10 cellular contexts compared by ENCODE assay signal in the genomic region with DNA sequence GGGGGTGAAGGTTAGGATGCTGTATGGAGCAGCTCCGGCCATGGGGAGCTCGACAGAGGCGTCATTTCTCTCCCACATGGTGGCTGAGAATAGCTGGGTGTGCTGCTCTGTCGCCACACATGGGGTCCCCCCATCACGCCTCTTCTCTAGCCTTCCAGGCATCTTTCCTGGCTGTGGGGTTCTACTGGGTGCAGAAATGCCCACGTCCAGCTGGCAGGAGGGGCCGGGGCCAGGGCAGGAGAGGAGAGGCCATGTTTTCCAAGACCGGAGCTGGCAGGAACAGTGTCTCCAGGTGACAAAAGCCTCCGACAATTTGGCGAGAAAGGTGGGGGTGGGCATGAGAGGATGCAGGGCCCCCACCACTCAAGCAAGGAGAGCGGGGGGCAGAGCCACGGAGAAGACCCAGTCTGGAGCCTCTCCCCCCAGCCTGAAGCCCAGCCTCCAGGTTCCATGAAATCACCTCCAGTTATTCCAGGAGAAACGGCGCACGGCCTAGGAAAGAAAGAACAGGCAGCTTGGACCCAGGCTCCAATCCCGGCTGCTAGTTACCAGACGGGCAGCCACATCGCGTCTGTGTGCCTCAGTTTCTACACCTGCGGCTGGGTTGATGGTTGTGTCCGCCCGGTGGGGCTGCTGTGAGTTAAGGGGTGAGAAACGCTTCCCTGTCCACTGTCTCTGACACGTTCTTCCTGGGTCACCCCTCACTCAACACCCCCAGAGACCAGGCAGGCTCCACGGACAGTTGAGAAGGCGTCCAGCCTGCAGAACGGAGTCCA. TPM values are rescaled to one million over a fixed set of nuclear protein-coding genes. Genes with fewer than 3 reads are reported as not detected.
A peak's percentile ranks its signal among the peaks of the same experiment; 100 is the strongest.
DNase-seq lines count a peak whose midpoint lies in the region; ATAC-seq, FAIRE-seq and TF ChIP-seq lines count a peak whose summit lies in the region.
"Had no signal": no experiment of that assay in that cellular context is flagged by ENCODE, and none has a peak within 500 bp of the region (broad histone marks: within the 10 kb centered on the region; RNA-seq: fewer than 3 reads in every experiment).

No MANE protein-coding gene starts in this region.

- H3K9me1 ChIP-seq in K562 (ENCODE audit: control insufficient read depth, insufficient read depth, low read length) = no peaks in the 10 kb centered on the region

- peaks cover 20 to 51% of the 10 kb centered on the region in 2 experiments for H3K4me1 ChIP-seq in K562 (replicated peaks in 1 of 2; ENCODE audit: control insufficient read depth in 2 of 2, insufficient read depth in 2 of 2, low read length in 2 of 2)
- H3K4me1 ChIP-seq in muscle layer of colon (ENCODE audit: insufficient read depth, low read length) = peaks cover 25% of the 10 kb centered on the region
- no peaks in the 10 kb centered on the region for H3K4me1 ChIP-seq in PC-3 (ENCODE audit: insufficient read depth, low read length)

- POLR2A ChIA-PET in K562 (lab: Yijun Ruan, JAX) (interaction anchor here (0.6 to 1.2 kb wide), 5 partner anchors 10 to 654 kb away, joined by 3 to 6 read pairs (median 4); no protein-coding TSS in a partner anchor), PC-3 (lab: Charles Lee; ENCODE audit: unreplicated experiment) (no interaction called here)

- intact Hi-C loops in Right ventricle myocardium inferior (cut with DNase I) = no loop called here
- intact Hi-C loops in left cardiac atrium (cut with DNase I) = no loop called here
- intact Hi-C loops in K562 (cut with micrococcal nuclease) = loop anchor here (5.0 kb wide), 1 partner anchor 32 kb away; no protein-coding TSS in a partner anchor
- intact Hi-C loops in PC-3 (cut with micrococcal nuclease) = no loop called here

- H3F3A ChIP-seq in PC-3 (ENCODE audit: low read length, unreplicated experiment) = no peaks in the 10 kb centered on the region

- H3K79me2 ChIP-seq in K562 (ENCODE audit: control insufficient read depth, insufficient read depth, low read length) (no peaks in the 10 kb centered on the region; the same call in 2 of the 3 replicates), PC-3 (ENCODE audit: low read length) (no peaks in the 10 kb centered on the region)

- BruUV-seq in K562 (replicated peaks; lab: Mats Ljungman, UMichigan) = no TSS peak
- BruUV-seq in PC-3 (replicated peaks; lab: Mats Ljungman, UMichigan) = no TSS peak

- TF ChIP-seq POLR2A in K562 (conservative IDR thresholded peaks at IDR 0.05) = no peak

- 0 out of 2 replicates have a peak overlapping the region, but pooled peaks have one; percentile 34 for H2AFZ ChIP-seq in K562 (ENCODE audit: low read depth, low read length)
- no peak overlapping the region for H2AFZ ChIP-seq in PC-3 (ENCODE audit: low read length)

- CTCF ChIA-PET in K562 (lab: Yijun Ruan, JAX; ENCODE audit: low intra/inter-chr PET ratio) = no interaction called here
- CTCF ChIA-PET in PC-3 (lab: Charles Lee) = no interaction called here

- no peak overlapping the region for H3K4me2 ChIP-seq in K562 (ENCODE audit: insufficient read depth, low read length)
- no peak overlapping the region for H3K4me2 ChIP-seq in PC-3 (ENCODE audit: low read length)

- no peaks in the 10 kb centered on the region for H3K9me2 ChIP-seq in PC-3 (replicated peaks; ENCODE audit: low read length)

- DNase-seq in Right ventricle myocardium inferior (ENCODE audit: missing footprints) = peak; percentile 28
- no peak for DNase-seq in left cardiac atrium
- no peak for DNase-seq in K562 (ENCODE audit: extremely low read depth in 1 of 4, low spot score in 3 of 4)
- DNase-seq in PC-3 = no peak
- no peak for DNase-seq in GF-D8 (lab: John Stamatoyannopoulos, UW)

- TF ChIP-seq EP300 in K562 (IDR thresholded peaks at IDR 0.05; ENCODE audit: low read length) = no peak

- H3K9me3 ChIP-seq in K562 (replicated peaks; ENCODE audit: control insufficient read depth, insufficient read depth, low read depth, low read length) = no peaks in the 10 kb centered on the region
- no peaks in the 10 kb centered on the region for H3K9me3 ChIP-seq in muscle layer of colon (ENCODE audit: low read length)
- H3K9me3 ChIP-seq in PC-3 (ENCODE audit: low read length) = no peaks in the 10 kb centered on the region
- H3K9me3 ChIP-seq: tibial nerve had no signal

- no peak for ATAC-seq in Right ventricle myocardium inferior
- no peak for ATAC-seq in left cardiac atrium
- ATAC-seq in K562 = no peak; the same call in 2 of the 3 replicates
- no peak for ATAC-seq in GM21825 (IDR thresholded peaks at IDR 0.05; ENCODE audit: unreplicated experiment)
- no peak for ATAC-seq in PC-3
- no peak for ATAC-seq in GM19452 (IDR thresholded peaks at IDR 0.05; ENCODE audit: unreplicated experiment)
- ATAC-seq: left colon had no signal

- H4K20me1 ChIP-seq in K562 (replicated peaks; ENCODE audit: control insufficient read depth, insufficient read depth, low read length) (no peaks in the 10 kb centered on the region), PC-3 (ENCODE audit: low read length) (no peaks in the 10 kb centered on the region)

- H3K36me3 ChIP-seq in K562 (ENCODE audit: control insufficient read depth, insufficient read depth, low read length) (no peaks in the 10 kb centered on the region), muscle layer of colon (ENCODE audit: insufficient read depth, low read length) (no peaks in the 10 kb centered on the region), PC-3 (ENCODE audit: low read depth, low read length) (no peaks in the 10 kb centered on the region)
- H3K36me3 ChIP-seq: tibial nerve had no signal

- no peak for TF ChIP-seq RAD21 in K562 (CRISPR knock-in tag; conservative IDR thresholded peaks at IDR 0.05 in 1 of 2, IDR thresholded peaks at IDR 0.05 in 1 of 2)

- H3K4me3 ChIP-seq in K562 = no peak overlapping the region
- peak overlapping the region in 1 of 2 donors; percentile 19 for H3K4me3 ChIP-seq in muscle layer of colon (ENCODE audit: low read depth in 1 of 2, low read length in 2 of 2)
- H3K4me3 ChIP-seq in PC-3 (ENCODE audit: low read length) = no peak overlapping the region

- 48% methylated on average over 22 of the region's 27 CpGs for WGBS in K562 (ENCODE audit: insufficient coverage, low coverage, missing lambda C conversion rate)

- H3K27me3 ChIP-seq in K562 (ENCODE audit: control insufficient read depth in 2 of 2, insufficient read depth in 2 of 2, low read length in 2 of 2) (peaks cover 2 to 11% of the 10 kb centered on the region in 2 experiments; a peak in 2 of 5 replicates), muscle layer of colon (ENCODE audit: control insufficient read depth in 1 of 2, insufficient read depth in 2 of 2, low read length in 2 of 2) (no peaks in the 10 kb centered on the region), PC-3 (ENCODE audit: low read length) (no peaks in the 10 kb centered on the region)
- H3K27me3 ChIP-seq: tibial nerve had no signal

- H3K27ac ChIP-seq in K562 (ENCODE audit: extremely low read depth, low read depth, low read length) (no peak overlapping the region), muscle layer of colon (ENCODE audit: low read depth, low read length) (peak overlapping the region; percentile 27), PC-3 (ENCODE audit: low read length) (no peak overlapping the region)

- TF ChIP-seq CTCF in K562 (IDR thresholded peaks at IDR 0.05 in 2 of 3, conservative IDR thresholded peaks at IDR 0.05 in 1 of 3; ENCODE audit: insufficient read depth in 2 of 3, low read depth in 1 of 3, low read length in 3 of 3) (no peak), PC-3 (conservative IDR thresholded peaks at IDR 0.05; ENCODE audit: low read depth, low read length) (no peak)

- H3K9ac ChIP-seq in K562 (ENCODE audit: insufficient read depth in 1 of 2, low read depth in 2 of 2, low read length in 2 of 2) (peak overlapping the region in 1 of 2 experiments; percentile 58; a peak in 1 of 4 replicates), muscle layer of colon (ENCODE audit: low read length) (no peak overlapping the region), PC-3 (ENCODE audit: low read length) (no peak overlapping the region)

- in situ Hi-C loops in K562 (cut with MboI) = no loop called here

- FAIRE-seq in K562 (lab: Jason Lieb, UNC) = no peak

RNA-seq across cellular contexts. Expression of a gene that starts 27.4 kb away (rescaled TPM):
- total RNA-seq in Right ventricle myocardium inferior (22.6 TPM), left cardiac atrium (10 to 100 TPM; 14.0 to 33.0 TPM), K562 (2014; rRNA removed) (0.65 and 1.1 TPM in 2 replicates), K562 (2014; rRNA removed; fragmentation: Illumina TruSeq; extraction: Trizol) (0.54 and 0.69 TPM in 2 replicates), K562 (2015; rRNA removed; fragmentation: Illumina TruSeq; extraction: Trizol) (0.57 and 0.83 TPM in 2 replicates), K562 (2021) (1.4 and 1.8 TPM in 2 replicates), PC-3 (2014; rRNA removed) (0.80 and 1.0 TPM in 2 replicates)
- total RNA-seq in K562 (2011; cell fraction: chromatin; rRNA removed; ENCODE audit: low replicate concordance) = 8.1 and 12.5 TPM in 2 replicates
- total RNA-seq in K562 (2011; cell fraction: nucleolus; rRNA removed) = 8.2 and 12.8 TPM in 2 replicates
- total RNA-seq in K562 (2011; cell fraction: nucleoplasm; rRNA removed) = 7.3 and 9.4 TPM in 2 replicates
- polyA plus RNA-seq in K562 (2011; rRNA removed) (2.2 and 4.8 TPM in 2 replicates), K562 (2014; fragmentation: Illumina TruSeq; extraction: Trizol) (0.74 and 1.1 TPM in 2 replicates), K562 (2014; fragmentation: Nextera tagmentation; extraction: Ambion mirVana) (under 1 TPM; 0.21 to 0.27 TPM), K562 (2014; rRNA removed) (0.77 and 0.84 TPM in 2 replicates)
- 2.3 and 4.7 TPM in 2 replicates for polyA plus RNA-seq in K562 (2011; cell fraction: cytosol; rRNA removed)
- polyA plus RNA-seq in K562 (2011; cell fraction: nucleus; rRNA removed) = 4.1 and 5.8 TPM in 2 replicates
- 1.4 and 2.4 TPM in 2 replicates for polyA plus RNA-seq in K562 (2012)
- 0.60 and 0.87 TPM in 2 replicates for polyA minus RNA-seq in K562 (2011; rRNA and poly(A)+ RNA removed)
- polyA minus RNA-seq in K562 (2011; cell fraction: cytosol; rRNA and poly(A)+ RNA removed) = 2.3 and 3.7 TPM in 2 replicates
- 1.8 and 4.2 TPM in 2 replicates for polyA minus RNA-seq in K562 (2011; cell fraction: nucleus; rRNA and poly(A)+ RNA removed)

RNA-seq across cellular contexts. Expression of a gene that starts 49.2 kb away (rescaled TPM):
- total RNA-seq in Right ventricle myocardium inferior (121 TPM), left cardiac atrium (100 to 1,000 TPM; 121 to 128 TPM), K562 (2014; rRNA removed) (162 and 230 TPM in 2 replicates), K562 (2014; rRNA removed; fragmentation: Illumina TruSeq; extraction: Trizol) (27.2 and 30.4 TPM in 2 replicates), K562 (2015; rRNA removed; fragmentation: Illumina TruSeq; extraction: Trizol) (67.9 and 70.4 TPM in 2 replicates), K562 (2021) (134 and 148 TPM in 2 replicates), PC-3 (2014; rRNA removed) (223 and 266 TPM in 2 replicates)
- 63.5 and 142 TPM in 2 replicates for total RNA-seq in K562 (2011; cell fraction: chromatin; rRNA removed; ENCODE audit: low replicate concordance)
- 94.5 and 102 TPM in 2 replicates for total RNA-seq in K562 (2011; cell fraction: nucleolus; rRNA removed)
- total RNA-seq in K562 (2011; cell fraction: nucleoplasm; rRNA removed) = 48.0 and 62.1 TPM in 2 replicates
- polyA plus RNA-seq in K562 (2011; rRNA removed) (68.2 and 72.3 TPM in 2 replicates), K562 (2014; fragmentation: Illumina TruSeq; extraction: Trizol) (64.0 and 116 TPM in 2 replicates), K562 (2014; fragmentation: Nextera tagmentation; extraction: Ambion mirVana) (10 to 100 TPM; 14.5 to 20.0 TPM), K562 (2014; rRNA removed) (111 and 118 TPM in 2 replicates)
- polyA plus RNA-seq in K562 (2011; cell fraction: cytosol; rRNA removed) = 113 and 437 TPM in 2 replicates
- 168 and 330 TPM in 2 replicates for polyA plus RNA-seq in K562 (2011; cell fraction: nucleus; rRNA removed)
- polyA plus RNA-seq in K562 (2012) = 113 and 126 TPM in 2 replicates
- polyA minus RNA-seq in K562 (2011; rRNA and poly(A)+ RNA removed) = 33.8 and 54.2 TPM in 2 replicates
- 135 and 154 TPM in 2 replicates for polyA minus RNA-seq in K562 (2011; cell fraction: cytosol; rRNA and poly(A)+ RNA removed)
- 39.7 and 56.8 TPM in 2 replicates for polyA minus RNA-seq in K562 (2011; cell fraction: nucleus; rRNA and poly(A)+ RNA removed)
